ENCODE assay signal across 25 cellular contexts in the genomic region with DNA sequence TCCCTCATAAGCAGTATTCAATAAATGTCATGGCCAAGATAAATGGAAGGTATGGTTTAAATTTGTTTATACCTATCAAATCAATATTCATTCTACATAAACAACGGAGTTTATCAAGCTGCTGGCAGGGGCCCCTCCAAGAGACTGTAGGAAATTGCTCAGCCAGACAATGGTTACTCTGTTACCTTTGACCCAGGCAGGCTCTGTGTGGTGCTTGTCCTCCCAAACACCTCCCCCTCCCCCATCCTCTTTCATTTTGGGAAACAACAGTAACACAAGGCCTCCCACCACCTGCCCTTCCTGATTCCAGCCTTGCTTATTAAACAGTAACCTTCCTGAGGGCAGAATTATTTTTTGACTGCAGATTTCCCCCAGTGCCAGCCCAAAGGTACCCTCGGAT.
"Had no signal": no experiment of that assay in that cellular context is flagged by ENCODE, and none has a peak within 500 bp of the region (broad histone marks: within the 10 kb centered on the region; RNA-seq: fewer than 3 reads in every experiment).

No MANE protein-coding gene starts in this region.

- H3K27ac ChIP-seq: brain microvascular endothelial cell, thoracic aorta, WERI-Rb-1 had no signal

- H3K4me3 Mint-ChIP-seq: activated CD4-positive, alpha-beta memory T cell treated with anti-CD3 and anti-CD28 coated beads for 36 hours; activated CD4-positive, alpha-beta T cell treated with anti-CD3 and anti-CD28 coated beads, Interleukin-2, amount 10 ng/mL, durations not matched to agents 24 days and 14 days; activated naive CD4-positive, alpha-beta T cell treated with anti-CD3 and anti-CD28 coated beads, Interleukin-2, amount 10 ng/mL, durations not matched to agents 7 days and 5 days; activated naive CD8-positive, alpha-beta T cell treated with anti-CD3 and anti-CD28 coated beads, Interleukin-2, amount 10 ng/mL, durations not matched to agents 7 days and 5 days; activated T-cell treated with anti-CD3 and anti-CD28 coated beads, Interleukin-2, amount 50 U/mL, for 24 hours; dendritic cell treated with granulocyte-macrophage colony-stimulating factor and Interleukin-4, amounts not matched to agents 40 ng/mL and 50 ng/mL, for 4 days; memory B cell; naive thymus-derived CD4-positive, alpha-beta T cell; stimulated activated effector memory CD8-positive, alpha-beta T cell treated with anti-CD3 and anti-CD28 coated beads, Interleukin-12 subunit alpha, Interleukin-12 subunit beta, amount 100 ng/mL, for 72 hours; stimulated activated naive CD8-positive, alpha-beta T cell treated with anti-CD3 and anti-CD28 coated beads, Interleukin-15, Interleukin-2, amounts not matched to agents 100 ng/mL and 50 ng/mL, for 24 hours had no signal

- H3K9me3 Mint-ChIP-seq: activated CD4-positive, alpha-beta memory T cell treated with anti-CD3 and anti-CD28 coated beads for 36 hours; activated CD4-positive, alpha-beta T cell treated with anti-CD3 and anti-CD28 coated beads, Interleukin-2, amount 10 ng/mL, durations not matched to agents 24 days and 14 days; activated naive CD4-positive, alpha-beta T cell treated with anti-CD3 and anti-CD28 coated beads, Interleukin-2, amount 10 ng/mL, durations not matched to agents 7 days and 5 days; activated naive CD8-positive, alpha-beta T cell treated with anti-CD3 and anti-CD28 coated beads, Interleukin-2, amount 10 ng/mL, durations not matched to agents 7 days and 5 days; activated T-cell treated with anti-CD3 and anti-CD28 coated beads, Interleukin-2, amount 50 U/mL, for 24 hours; dendritic cell treated with granulocyte-macrophage colony-stimulating factor and Interleukin-4, amounts not matched to agents 40 ng/mL and 50 ng/mL, for 4 days; memory B cell; stimulated activated effector memory CD8-positive, alpha-beta T cell treated with anti-CD3 and anti-CD28 coated beads, Interleukin-12 subunit alpha, Interleukin-12 subunit beta, amount 100 ng/mL, for 72 hours; stimulated activated naive CD8-positive, alpha-beta T cell treated with anti-CD3 and anti-CD28 coated beads, Interleukin-15, Interleukin-2, amounts not matched to agents 100 ng/mL and 50 ng/mL, for 24 hours had no signal

- H3K27me3 Mint-ChIP-seq: activated CD4-positive, alpha-beta memory T cell treated with anti-CD3 and anti-CD28 coated beads for 36 hours; dendritic cell treated with granulocyte-macrophage colony-stimulating factor and Interleukin-4, amounts not matched to agents 40 ng/mL and 50 ng/mL, for 4 days; stimulated activated naive CD8-positive, alpha-beta T cell treated with anti-CD3 and anti-CD28 coated beads, Interleukin-15, Interleukin-2, amounts not matched to agents 100 ng/mL and 50 ng/mL, for 24 hours had no signal

- H3K36me3 ChIP-seq: brain microvascular endothelial cell, sigmoid colon, thoracic aorta, WERI-Rb-1 had no signal

- H3K27ac Mint-ChIP-seq: activated CD4-positive, alpha-beta memory T cell treated with anti-CD3 and anti-CD28 coated beads for 36 hours; activated CD4-positive, alpha-beta T cell treated with anti-CD3 and anti-CD28 coated beads, Interleukin-2, amount 10 ng/mL, durations not matched to agents 24 days and 14 days; activated naive CD4-positive, alpha-beta T cell treated with anti-CD3 and anti-CD28 coated beads, Interleukin-2, amount 10 ng/mL, durations not matched to agents 7 days and 5 days; activated naive CD8-positive, alpha-beta T cell treated with anti-CD3 and anti-CD28 coated beads, Interleukin-2, amount 10 ng/mL, durations not matched to agents 7 days and 5 days; activated T-cell treated with anti-CD3 and anti-CD28 coated beads, Interleukin-2, amount 50 U/mL, for 24 hours; dendritic cell treated with granulocyte-macrophage colony-stimulating factor and Interleukin-4, amounts not matched to agents 40 ng/mL and 50 ng/mL, for 4 days; memory B cell; naive thymus-derived CD4-positive, alpha-beta T cell; stimulated activated effector memory CD8-positive, alpha-beta T cell treated with anti-CD3 and anti-CD28 coated beads, Interleukin-12 subunit alpha, Interleukin-12 subunit beta, amount 100 ng/mL, for 72 hours; stimulated activated naive CD8-positive, alpha-beta T cell treated with anti-CD3 and anti-CD28 coated beads, Interleukin-15, Interleukin-2, amounts not matched to agents 100 ng/mL and 50 ng/mL, for 24 hours had no signal

- H3K4me3 ChIP-seq: sigmoid colon, thoracic aorta had no signal

- DNase-seq: activated CD4-positive, alpha-beta memory T cell treated with anti-CD3 and anti-CD28 coated beads for 36 hours; activated CD4-positive, alpha-beta T cell treated with anti-CD3 and anti-CD28 coated beads, Interleukin-2, amount 10 ng/mL, durations not matched to agents 24 days and 14 days; activated CD4-positive, CD25-positive, alpha-beta regulatory T cell treated with anti-CD3 and anti-CD28 coated beads, Interleukin-2, amount 50 U/mL, for 72 hours; activated CD8-positive, alpha-beta memory T cell treated with anti-CD3 and anti-CD28 coated beads, Interleukin-2, amount 50 U/mL, for 48 hours; activated gamma-delta T cell; activated naive CD4-positive, alpha-beta T cell treated with anti-CD3 and anti-CD28 coated beads, Interleukin-2, amount 10 ng/mL, durations not matched to agents 7 days and 5 days; activated naive CD8-positive, alpha-beta T cell treated with anti-CD3 and anti-CD28 coated beads, Interleukin-2, amount 10 ng/mL, durations not matched to agents 7 days and 5 days; activated T-cell treated with anti-CD3 and anti-CD28 coated beads, Interleukin-2, amount 50 U/mL, for 24 hours; brain microvascular endothelial cell; caudate nucleus; effector CD8-positive, alpha-beta T cell; left colon; midbrain; naive thymus-derived CD4-positive, alpha-beta T cell; sigmoid colon; small intestine; stimulated activated CD4-positive, alpha-beta T cell treated with anti-CD3 and anti-CD28 coated beads, Interleukin-4, amount 100 ng/mL, for 24 hours; T1000; trophoblast cell; WERI-Rb-1 had no signal

- ATAC-seq: naive thymus-derived CD4-positive, alpha-beta T cell; stimulated activated effector memory CD8-positive, alpha-beta T cell treated with anti-CD3 and anti-CD28 coated beads, Interleukin-12 subunit alpha, Interleukin-12 subunit beta, amount 100 ng/mL, for 72 hours had no signal

- H3K36me3 Mint-ChIP-seq: activated CD4-positive, alpha-beta memory T cell treated with anti-CD3 and anti-CD28 coated beads for 36 hours; activated naive CD8-positive, alpha-beta T cell treated with anti-CD3 and anti-CD28 coated beads, Interleukin-2, amount 10 ng/mL, durations not matched to agents 7 days and 5 days; memory B cell; stimulated activated effector memory CD8-positive, alpha-beta T cell treated with anti-CD3 and anti-CD28 coated beads, Interleukin-12 subunit alpha, Interleukin-12 subunit beta, amount 100 ng/mL, for 72 hours had no signal

- H3K27me3 ChIP-seq: sigmoid colon had no signal

- H3K9me3 ChIP-seq: sigmoid colon, thoracic aorta had no signal
